14 cellular contexts compared by ENCODE assay signal in the genomic region with DNA sequence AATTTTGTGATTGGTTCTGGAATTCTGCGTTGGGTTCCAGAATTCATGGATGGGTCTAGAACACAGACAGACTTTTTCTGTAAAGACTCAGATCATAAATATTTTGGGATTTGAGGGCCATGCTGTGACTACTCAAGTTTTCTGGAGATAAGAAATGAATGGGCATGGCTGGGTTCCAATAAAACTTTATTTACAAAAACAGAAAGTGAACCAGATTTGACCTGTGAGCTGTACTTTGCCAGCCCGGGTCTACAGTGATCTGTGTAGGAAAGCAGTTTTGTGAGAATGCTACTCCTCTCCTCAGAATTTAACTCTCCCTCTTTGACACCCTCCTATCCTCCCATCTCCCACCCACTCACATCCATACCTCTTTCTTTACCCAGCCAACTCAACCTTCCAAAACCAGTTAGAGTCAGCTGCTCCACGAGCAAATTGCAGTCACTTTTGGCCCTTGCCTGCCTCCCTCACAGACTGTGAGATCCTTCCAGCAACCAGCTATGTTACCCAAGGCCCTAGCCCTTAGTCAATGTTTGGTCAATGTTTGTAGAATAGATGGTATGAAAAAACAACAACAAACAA.
A peak's percentile ranks its signal among the peaks of the same experiment; 100 is the strongest.
DNase-seq lines count a peak whose midpoint lies in the region; ATAC-seq and TF ChIP-seq lines count a peak whose summit lies in the region.
"Had no signal": no experiment of that assay in that cellular context is flagged by ENCODE, and none has a peak within 500 bp of the region (broad histone marks: within the 10 kb centered on the region; RNA-seq: fewer than 3 reads in every experiment).

No MANE protein-coding gene starts in this region.

- H3K4me3 Mint-ChIP-seq in GM23338 (no peak overlapping the region), progenitor cell of endocrine pancreas (ENCODE audit: low read depth) (no peak overlapping the region)
- H3K4me3 Mint-ChIP-seq in stimulated activated naive B cell treated with anti-CD40 and anti-IgM and Interleukin-4, amounts not matched to agents 10 μg/mL and 1 μg/mL and 100 μg/mL, for 72 hours, result no peak overlapping the region

- WGBS in hepatocyte (ENCODE audit: low lambda C conversion rate, missing lambda C conversion rate), result 80% methylated on average over 3 of the region's 3 CpGs
- 49% methylated on average over 3 of the region's 3 CpGs for WGBS in smooth muscle cell (ENCODE audit: low lambda C conversion rate)

- H3K9me3 Mint-ChIP-seq in GM23338, result no peaks in the 10 kb centered on the region
- no peaks in the 10 kb centered on the region for H3K9me3 Mint-ChIP-seq in stimulated activated naive B cell treated with anti-CD40 and anti-IgM and Interleukin-4, amounts not matched to agents 10 μg/mL and 1 μg/mL and 100 μg/mL, for 72 hours
- H3K9me3 Mint-ChIP-seq in progenitor cell of endocrine pancreas (ENCODE audit: low read depth), result no peaks in the 10 kb centered on the region

- H3K27ac Mint-ChIP-seq in GM23338, result peak overlapping the region; percentile 5; the same call in 1 of the 2 replicates
- H3K27ac Mint-ChIP-seq in stimulated activated naive B cell treated with anti-CD40 and anti-IgM and Interleukin-4, amounts not matched to agents 10 μg/mL and 1 μg/mL and 100 μg/mL, for 72 hours, result no peak overlapping the region
- no peak overlapping the region for H3K27ac Mint-ChIP-seq in progenitor cell of endocrine pancreas

- H3K9me2 ChIP-seq in GM23338 (ENCODE audit: insufficient read depth) (no peaks in the 10 kb centered on the region), hepatocyte (replicated peaks; ENCODE audit: insufficient read depth) (no peaks in the 10 kb centered on the region)

- no peak overlapping the region for H3K4me2 ChIP-seq in GM23338
- no peak overlapping the region for H3K4me2 ChIP-seq in hepatocyte
- peak overlapping the region; percentile 22 for H3K4me2 ChIP-seq in smooth muscle cell

- ATAC-seq in GM23338 (no peak), GM18861 (IDR thresholded peaks at IDR 0.05; ENCODE audit: unreplicated experiment) (no peak)
- no peak for ATAC-seq in stimulated activated naive B cell treated with anti-CD40 and anti-IgM and Interleukin-4, amounts not matched to agents 10 μg/mL and 1 μg/mL and 100 μg/mL, for 72 hours (replicated peaks)

- no peak for DNase-seq in GM23338 (ENCODE audit: low spot score)
- no peak for DNase-seq in RWPE1 (ENCODE audit: low spot score)
- no peak for DNase-seq in hepatocyte (ENCODE audit: low spot score)
- no peak for DNase-seq in smooth muscle cell (lab: John Stamatoyannopoulos, UW; ENCODE audit: unreplicated experiment)
- no peak for DNase-seq in stimulated activated naive B cell treated with anti-CD40 and anti-IgM and Interleukin-4, amounts not matched to agents 10 μg/mL and 1 μg/mL and 100 μg/mL, for 72 hours
- no peak for DNase-seq in HPDE6-E6E7 (ENCODE audit: extremely low spot score)
- DNase-seq in progenitor cell of endocrine pancreas (ENCODE audit: low spot score, unreplicated experiment), result no peak
- DNase-seq: activated CD4-positive, alpha-beta T cell treated with anti-CD3 and anti-CD28 coated beads for 4 hours; activated CD8-positive, alpha-beta memory T cell treated with anti-CD3 and anti-CD28 coated beads, Interleukin-2, amount 50 U/mL, for 4 hours; activated effector memory CD4-positive, alpha-beta T cell treated with anti-CD3 and anti-CD28 coated beads, Interleukin-2, amount 50 U/mL, for 16 hours; H7; NCI-H1436 treated with DMSO at 0.1 percent for 48 hours had no signal

- H3K4me1 ChIP-seq in GM23338 (ENCODE audit: insufficient read depth) (no peaks in the 10 kb centered on the region; the same call in 1 of the 2 replicates), hepatocyte (ENCODE audit: insufficient read depth) (peaks cover 33% of the 10 kb centered on the region), smooth muscle cell (ENCODE audit: low read depth) (peaks cover 18% of the 10 kb centered on the region)
- H3K4me1 ChIP-seq: Peyer's patch had no signal

- H4K20me1 ChIP-seq in GM23338 (replicated peaks; ENCODE audit: insufficient read depth), result no peaks in the 10 kb centered on the region
- no peaks in the 10 kb centered on the region for H4K20me1 ChIP-seq in hepatocyte (ENCODE audit: insufficient read depth, poor library complexity, severe bottlenecking)
- H4K20me1 ChIP-seq in smooth muscle cell (ENCODE audit: low read depth), result no peaks in the 10 kb centered on the region

- H3K36me3 ChIP-seq in GM23338 (ENCODE audit: insufficient read depth) (no peaks in the 10 kb centered on the region), hepatocyte (replicated peaks; ENCODE audit: insufficient read depth, low read depth) (no peaks in the 10 kb centered on the region), smooth muscle cell (ENCODE audit: low read depth) (no peaks in the 10 kb centered on the region)
- H3K36me3 ChIP-seq: Peyer's patch had no signal

- CTCF ChIA-PET in RWPE1 (lab: Yijun Ruan, JAX), result interaction anchor here (0.6 to 1.7 kb wide), 2 partner anchors 304 to 439 kb away, joined by 4 to 5 read pairs; no protein-coding TSS in a partner anchor

- H2AFZ ChIP-seq in GM23338 (no peak overlapping the region), hepatocyte (no peak overlapping the region), smooth muscle cell (ENCODE audit: low read depth) (no peak overlapping the region)

- POLR2A ChIA-PET in RWPE1 (lab: Yijun Ruan, JAX; ENCODE audit: low non-redundant PET), result no interaction called here

- peak overlapping the region; percentile 15 for H3K9ac ChIP-seq in smooth muscle cell (ENCODE audit: low read depth)

- H3K79me2 ChIP-seq in GM23338 (replicated peaks; ENCODE audit: insufficient read depth) (no peaks in the 10 kb centered on the region), hepatocyte (no peaks in the 10 kb centered on the region), smooth muscle cell (ENCODE audit: low read depth) (no peaks in the 10 kb centered on the region)

- H3K27me3 ChIP-seq in GM23338 (ENCODE audit: insufficient read depth), result no peaks in the 10 kb centered on the region
- no peaks in the 10 kb centered on the region for H3K27me3 ChIP-seq in hepatocyte
- no peaks in the 10 kb centered on the region for H3K27me3 ChIP-seq in smooth muscle cell (ENCODE audit: low read depth)
- H3K27me3 ChIP-seq: Peyer's patch had no signal

- H3K27me3 Mint-ChIP-seq in GM23338 (ENCODE audit: insufficient read depth, low read depth, poor library complexity) (peaks cover 17% of the 10 kb centered on the region), progenitor cell of endocrine pancreas (peaks cover 57% of the 10 kb centered on the region)
- peaks cover 46 to 78% of the 10 kb centered on the region in 2 donors for H3K27me3 Mint-ChIP-seq in stimulated activated naive B cell treated with anti-CD40 and anti-IgM and Interleukin-4, amounts not matched to agents 10 μg/mL and 1 μg/mL and 100 μg/mL, for 72 hours

- H3K4me1 Mint-ChIP-seq in GM23338 (peaks cover 26% of the 10 kb centered on the region), progenitor cell of endocrine pancreas (ENCODE audit: low read depth) (peaks cover 5% of the 10 kb centered on the region)
- peaks cover 0 to 2% of the 10 kb centered on the region in 2 donors for H3K4me1 Mint-ChIP-seq in stimulated activated naive B cell treated with anti-CD40 and anti-IgM and Interleukin-4, amounts not matched to agents 10 μg/mL and 1 μg/mL and 100 μg/mL, for 72 hours

- TF ChIP-seq CTCF in GM23338 (conservative IDR thresholded peaks at IDR 0.05; ENCODE audit: low read depth in 2 of 2) (no peak), RWPE1 (conservative IDR thresholded peaks at IDR 0.05; ENCODE audit: low read depth) (no peak), hepatocyte (IDR thresholded peaks at IDR 0.05; ENCODE audit: poor library complexity) (no peak), smooth muscle cell (IDR thresholded peaks at IDR 0.05; ENCODE audit: borderline replicate concordance, insufficient read depth, poor library complexity, severe bottlenecking) (no peak), progenitor cell of endocrine pancreas (IDR thresholded peaks at IDR 0.05; ENCODE audit: unreplicated experiment) (no peak)

- H3K36me3 Mint-ChIP-seq in GM23338 (ENCODE audit: low read depth) (no peaks in the 10 kb centered on the region), progenitor cell of endocrine pancreas (ENCODE audit: insufficient read depth) (no peaks in the 10 kb centered on the region)
- H3K36me3 Mint-ChIP-seq in stimulated activated naive B cell treated with anti-CD40 and anti-IgM and Interleukin-4, amounts not matched to agents 10 μg/mL and 1 μg/mL and 100 μg/mL, for 72 hours, result no peaks in the 10 kb centered on the region

- H3K9me3 ChIP-seq in hepatocyte (ENCODE audit: low read depth), result no peaks in the 10 kb centered on the region
- no peaks in the 10 kb centered on the region for H3K9me3 ChIP-seq in smooth muscle cell (replicated peaks; ENCODE audit: low read depth)
- H3K9me3 ChIP-seq: Peyer's patch had no signal

- H3F3A ChIP-seq in GM23338 (replicated peaks; ENCODE audit: low read depth) (no peaks in the 10 kb centered on the region), smooth muscle cell (ENCODE audit: low read depth) (peaks cover 20% of the 10 kb centered on the region)

- H3K4me3 ChIP-seq in GM23338, result no peak overlapping the region
- no peak overlapping the region for H3K4me3 ChIP-seq in hepatocyte
- no peak overlapping the region for H3K4me3 ChIP-seq in smooth muscle cell
- H3K4me3 ChIP-seq: Peyer's patch had no signal

- H3K27ac ChIP-seq in GM23338 (ENCODE audit: low read depth) (no peak overlapping the region), RWPE1 (peak overlapping the region; percentile 89), hepatocyte (peak overlapping the region; percentile 77), smooth muscle cell (ENCODE audit: low read depth) (peak overlapping the region; percentile 99)

TF ChIP-seq in GM23338, 12 proteins besides CTCF, POLR2A, EP300 and RAD21 (continues in another document):
- no peak for TF ChIP-seq EZH2 (IDR thresholded peaks at IDR 0.05; ENCODE audit: low read depth, unreplicated experiment)
- TF ChIP-seq, protein P1, sequence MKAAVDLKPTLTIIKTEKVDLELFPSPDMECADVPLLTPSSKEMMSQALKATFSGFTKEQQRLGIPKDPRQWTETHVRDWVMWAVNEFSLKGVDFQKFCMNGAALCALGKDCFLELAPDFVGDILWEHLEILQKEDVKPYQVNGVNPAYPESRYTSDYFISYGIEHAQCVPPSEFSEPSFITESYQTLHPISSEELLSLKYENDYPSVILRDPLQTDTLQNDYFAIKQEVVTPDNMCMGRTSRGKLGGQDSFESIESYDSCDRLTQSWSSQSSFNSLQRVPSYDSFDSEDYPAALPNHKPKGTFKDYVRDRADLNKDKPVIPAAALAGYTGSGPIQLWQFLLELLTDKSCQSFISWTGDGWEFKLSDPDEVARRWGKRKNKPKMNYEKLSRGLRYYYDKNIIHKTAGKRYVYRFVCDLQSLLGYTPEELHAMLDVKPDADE (IDR thresholded peaks at IDR 0.05), result no peak
